10 cellular contexts compared by ENCODE assay signal in genomic region chr5:169944922-169945675, GRCh38. TPM values are rescaled to one million over a fixed set of nuclear protein-coding genes. Genes with fewer than 3 reads are reported as not detected.
DNase-seq lines count a peak whose midpoint lies in the region; ATAC-seq and TF ChIP-seq lines count a peak whose summit lies in the region.
"Had no signal": no experiment of that assay in that cellular context is flagged by ENCODE, and none has a peak within 500 bp of the region (broad histone marks: within the 10 kb centered on the region; RNA-seq: fewer than 3 reads in every experiment).

No MANE protein-coding gene starts in this region.

- no peak overlapping the region for H3K9ac ChIP-seq in PC-3 (ENCODE audit: low read length)

- BruUV-seq in PC-3 (replicated peaks; lab: Mats Ljungman, UMichigan) (no TSS peak), OCI-LY7 (replicated peaks; lab: Mats Ljungman, UMichigan) (no TSS peak)

- no peaks in the 10 kb centered on the region for H4K20me1 ChIP-seq in PC-3 (ENCODE audit: low read length)
- H4K20me1 ChIP-seq in OCI-LY7 (ENCODE audit: insufficient read depth, low read length) = no peaks in the 10 kb centered on the region

- H3K36me3 ChIP-seq in PC-3 (ENCODE audit: low read depth, low read length) (no peaks in the 10 kb centered on the region), OCI-LY7 (ENCODE audit: insufficient read depth, low read length) (peaks cover 17% of the 10 kb centered on the region; the same call in 1 of the 2 replicates), sigmoid colon (no peaks in the 10 kb centered on the region)

- no peaks in the 10 kb centered on the region for H3K9me2 ChIP-seq in PC-3 (replicated peaks; ENCODE audit: low read length)
- no peaks in the 10 kb centered on the region for H3K9me2 ChIP-seq in OCI-LY7 (ENCODE audit: insufficient read depth, low read length)

- no peak for TF ChIP-seq POLR2A in sigmoid colon (IDR thresholded peaks at IDR 0.05)

- DNase-seq in AG10803 (ENCODE audit: low read depth) = peak; percentile 31
- no peak for DNase-seq in PC-3
- DNase-seq in fibroblast of mammary gland (ENCODE audit: low read depth) = peak; percentile 33
- DNase-seq in OCI-LY7 (ENCODE audit: low spot score) = no peak
- DNase-seq in sigmoid colon = no peak
- DNase-seq in posterior vena cava (ENCODE audit: low spot score) = no peak
- DNase-seq: activated effector memory CD4-positive, alpha-beta T cell treated with Interleukin-2 at 50 U/mL for 16 hours; NCI-H82 had no signal

- H3K4me3 ChIP-seq in AG10803 (ENCODE audit: low read length) = peak overlapping the region; percentile 5
- no peak overlapping the region for H3K4me3 ChIP-seq in PC-3 (ENCODE audit: low read length)
- no peak overlapping the region for H3K4me3 ChIP-seq in fibroblast of mammary gland (ENCODE audit: control insufficient read depth, low read depth, low read length)
- H3K4me3 ChIP-seq in OCI-LY7 (ENCODE audit: low read depth, low read length, poor library complexity, severe bottlenecking) = no peak overlapping the region
- no peak overlapping the region for H3K4me3 ChIP-seq in sigmoid colon

- peaks cover 20% of the 10 kb centered on the region for H3K4me1 ChIP-seq in PC-3 (ENCODE audit: insufficient read depth, low read length)
- H3K4me1 ChIP-seq in OCI-LY7 (ENCODE audit: insufficient read depth, low read length, poor library complexity, severe bottlenecking) = no peaks in the 10 kb centered on the region
- H3K4me1 ChIP-seq in sigmoid colon = no peaks in the 10 kb centered on the region

- H3K27me3 ChIP-seq in PC-3 (ENCODE audit: low read length) (no peaks in the 10 kb centered on the region), sigmoid colon (no peaks in the 10 kb centered on the region)

- intact Hi-C loops in PC-3 (cut with micrococcal nuclease) = no loop called here
- intact Hi-C loops in OCI-LY7 (cut with micrococcal nuclease; ENCODE audit: unreplicated experiment) = no loop called here
- intact Hi-C loops in sigmoid colon (cut with DNase I) = no loop called here
- intact Hi-C loops in posterior vena cava (cut with DNase I) = no loop called here

- TF ChIP-seq CTCF in AG10803 (conservative IDR thresholded peaks at IDR 0.05; ENCODE audit: low read length) (no peak), PC-3 (conservative IDR thresholded peaks at IDR 0.05; ENCODE audit: low read depth, low read length) (no peak), fibroblast of mammary gland (conservative IDR thresholded peaks at IDR 0.05; ENCODE audit: control insufficient read depth, insufficient read depth, low read depth, low read length) (no peak), OCI-LY7 (conservative IDR thresholded peaks at IDR 0.05; ENCODE audit: low read length) (no peak), sigmoid colon (IDR thresholded peaks at IDR 0.05) (no peak)

- H3K4me2 ChIP-seq in PC-3 (ENCODE audit: low read length) = peak overlapping the region; percentile 56; the same call in 1 of the 2 replicates
- H3K4me2 ChIP-seq in OCI-LY7 (ENCODE audit: low read length) = no peak overlapping the region

- H3K79me2 ChIP-seq in PC-3 (ENCODE audit: low read length) = no peaks in the 10 kb centered on the region
- H3K79me2 ChIP-seq in OCI-LY7 (ENCODE audit: insufficient read depth, low read depth, low read length) = no peaks in the 10 kb centered on the region

- POLR2A ChIA-PET in PC-3 (lab: Charles Lee; ENCODE audit: unreplicated experiment) (interaction anchor here (0.7 kb wide), 1 partner anchor 26 kb away, joined by 5 read pairs; no protein-coding TSS in a partner anchor), OCI-LY7 (lab: Charles Lee) (interaction anchor here (0.6 kb wide), 2 partner anchors 129 to 1933 kb away, joined by 3 read pairs; no protein-coding TSS in a partner anchor)

- TF ChIP-seq EP300 in sigmoid colon (IDR thresholded peaks at IDR 0.05) = no peak

- CTCF ChIA-PET in PC-3 (lab: Charles Lee) (interaction anchor here (1.0 kb wide), 1 partner anchor 32 kb away, joined by 3 read pairs; no protein-coding TSS in a partner anchor), OCI-LY7 (lab: Charles Lee; ENCODE audit: unreplicated experiment) (interaction anchor here (0.6 to 1.2 kb wide), 2 partner anchors 15 to 23 kb away, joined by 3 to 5 read pairs; no protein-coding TSS in a partner anchor)

- H3F3A ChIP-seq in PC-3 (ENCODE audit: low read length, unreplicated experiment) = no peaks in the 10 kb centered on the region

- WGBS in sigmoid colon, 2 donors = 60 to 76% methylated on average over 8 of the region's 8 CpGs

- peak overlapping the region; percentile 75; the same call in 1 of the 2 replicates for H2AFZ ChIP-seq in PC-3 (ENCODE audit: low read length)
- H2AFZ ChIP-seq in OCI-LY7 (ENCODE audit: low read length) = no peak overlapping the region

- H3K9me3 ChIP-seq in PC-3 (ENCODE audit: low read length) (no peaks in the 10 kb centered on the region), OCI-LY7 (ENCODE audit: low read length) (no peaks in the 10 kb centered on the region), sigmoid colon (no peaks in the 10 kb centered on the region)

- peak overlapping the region; percentile 61 for H3K27ac ChIP-seq in PC-3 (ENCODE audit: low read length)
- H3K27ac ChIP-seq in OCI-LY7 (ENCODE audit: low read depth, low read length, poor library complexity, severe bottlenecking) = no peak overlapping the region
- no peak overlapping the region for H3K27ac ChIP-seq in sigmoid colon

- ATAC-seq in GM19351 (IDR thresholded peaks at IDR 0.05; ENCODE audit: unreplicated experiment) = peak; percentile 69
- ATAC-seq in PC-3 = peak; percentile 21
- ATAC-seq in HG03469 (IDR thresholded peaks at IDR 0.05; ENCODE audit: unreplicated experiment) = no peak

RNA-seq across cellular contexts. Expression of gene INSYN2B, which starts 35.2 kb away (rescaled TPM):
- total RNA-seq in PC-3 (2014; rRNA removed) (1.1 and 1.5 TPM in 2 replicates), OCI-LY7 (2022) (not detected in 2 replicates), sigmoid colon (under 1 TPM in 3 of 4 donors, not detected in 1; under 0.01 to 0.27 (median 0.16) TPM), posterior vena cava (under 1 TPM in 1 of 2 donors, not detected in 1; 0.19 TPM)
- total RNA-seq in OCI-LY7 (2014; rRNA removed; shearing (Covaris generic)) = not detected in 2 replicates
- under 1 TPM in 1 of 3 donors, not detected in 2; 0.03 TPM for polyA plus RNA-seq in sigmoid colon

Comparison
In these comparisons a context has a peak if more than half of its experiments do, and no peak if none do; other contexts are left out.
1. DNase-seq: peak in AG10803 (single experiment) and fibroblast of mammary gland (single experiment); none in PC-3 (single experiment), OCI-LY7 (single experiment), sigmoid colon (single experiment) and posterior vena cava (single experiment).